26 cellular contexts compared by ENCODE assay signal in genomic region chr7:102120666-102121065, GRCh38.
DNase-seq lines count a peak whose midpoint lies in the region; ATAC-seq, FAIRE-seq and TF ChIP-seq lines count a peak whose summit lies in the region.
"Had no signal": no experiment of that assay in that cellular context is flagged by ENCODE, and none has a peak within 500 bp of the region (broad histone marks: within the 10 kb centered on the region; RNA-seq: fewer than 3 reads in every experiment).

No MANE protein-coding gene starts in this region.

- H3K36me3 Mint-ChIP-seq in activated T-cell treated with anti-CD3 and anti-CD28 coated beads, Interleukin-2, amount 50 U/mL, for 72 hours (ENCODE audit: insufficient read depth in 2 of 2), result peaks cover 0 to 4% of the 10 kb centered on the region in 2 donors
- H3K36me3 Mint-ChIP-seq in astrocyte (ENCODE audit: low read depth, unreplicated experiment), result peaks cover 3% of the 10 kb centered on the region

- ATAC-seq in activated T-cell treated with anti-CD3 and anti-CD28 coated beads, Interleukin-2, amount 50 U/mL, for 72 hours (replicated peaks in 1 of 2), result no peak
- ATAC-seq in stimulated activated naive CD8-positive, alpha-beta T cell treated with anti-CD3 and anti-CD28 coated beads, Interleukin-15, amount 100 ng/mL, for 72 hours, result no peak
- ATAC-seq in HG02938 (IDR thresholded peaks at IDR 0.05; ENCODE audit: unreplicated experiment) (no peak), HG03039 (IDR thresholded peaks at IDR 0.05; ENCODE audit: unreplicated experiment) (no peak)
- ATAC-seq: GM23338, Right ventricle myocardium inferior had no signal

- H3K4me3 ChIP-seq in astrocyte (ENCODE audit: insufficient read depth, low read depth, low read length) (no peak overlapping the region), osteoblast (ENCODE audit: insufficient read depth, low read length) (no peak overlapping the region)
- H3K4me3 ChIP-seq: GM23338, MG63, PC-9, SJSA1 had no signal

- no peak for DNase-seq in activated T-cell treated with anti-CD3 and anti-CD28 coated beads, Interleukin-2, amount 50 U/mL, for 72 hours
- DNase-seq in activated T-cell treated with anti-CD3 and anti-CD28 coated beads for 4 hours (no peak), astrocyte (ENCODE audit: low read depth) (no peak), osteoblast (ENCODE audit: insufficient read length, low spot score, missing footprints) (peak; percentile 10)
- no peak for DNase-seq in stimulated activated naive CD8-positive, alpha-beta T cell treated with anti-CD3 and anti-CD28 coated beads, Interleukin-15, amount 100 ng/mL, for 72 hours
- no peak for DNase-seq in activated effector memory CD4-positive, alpha-beta T cell treated with anti-CD3 and anti-CD28 coated beads, Interleukin-2, amount 50 U/mL, for 16 hours
- DNase-seq: ACHN; CD4-positive, CD25-positive, alpha-beta regulatory T cell; H9; HFFc6; KBM-7; MG63; NCI-H1105 treated with DMSO at 0.1 percent for 48 hours; NCI-H146; NCI-H1930; NCI-H446 treated with DMSO at 0.1 percent for 48 hours; NCI-H526; NCI-H82; PC-9 had no signal

- H3K36me3 ChIP-seq in astrocyte (ENCODE audit: insufficient read depth, low read length), result peaks cover 5% of the 10 kb centered on the region
- peaks cover 1% of the 10 kb centered on the region for H3K36me3 ChIP-seq in osteoblast (ENCODE audit: insufficient read depth, low read length)
- H3K36me3 ChIP-seq: MG63 had no signal

- H2AFZ ChIP-seq in astrocyte (ENCODE audit: low read depth, low read length) (no peak overlapping the region), osteoblast (ENCODE audit: low read length) (no peak overlapping the region)
- H2AFZ ChIP-seq: GM23338, PC-9 had no signal

- no peak for FAIRE-seq in astrocyte (lab: Jason Lieb, UNC)
- FAIRE-seq: D721Med had no signal

- H3K79me2 ChIP-seq in astrocyte (ENCODE audit: insufficient read depth, low read length) (no peaks in the 10 kb centered on the region), osteoblast (ENCODE audit: insufficient read depth, low read length) (no peaks in the 10 kb centered on the region)

- no peak for TF ChIP-seq CTCF in astrocyte (IDR thresholded peaks at IDR 0.05; ENCODE audit: insufficient read depth, low read depth, low read length)
- TF ChIP-seq CTCF in osteoblast (IDR thresholded peaks at IDR 0.05; ENCODE audit: extremely low read depth, low read depth, low read length), result no peak

- H3K27ac ChIP-seq in astrocyte (ENCODE audit: low read depth, low read length) (no peak overlapping the region), osteoblast (ENCODE audit: low read depth, low read length) (no peak overlapping the region)
- H3K27ac ChIP-seq: 22Rv1, PC-9, SJSA1 had no signal

- peak overlapping the region; percentile 47 for H3K27ac Mint-ChIP-seq in activated T-cell treated with anti-CD3 and anti-CD28 coated beads, Interleukin-2, amount 50 U/mL, for 72 hours
- peak overlapping the region; percentile 18 for H3K27ac Mint-ChIP-seq in astrocyte (ENCODE audit: unreplicated experiment)
- H3K27ac Mint-ChIP-seq in stimulated activated naive CD8-positive, alpha-beta T cell treated with anti-CD3 and anti-CD28 coated beads, Interleukin-15, amount 100 ng/mL, for 72 hours, result no peak overlapping the region

- no peaks in the 10 kb centered on the region for H3K27me3 ChIP-seq in astrocyte (ENCODE audit: insufficient read depth, low read length)
- H3K27me3 ChIP-seq in osteoblast (ENCODE audit: insufficient read depth, low read length), result no peaks in the 10 kb centered on the region
- H3K27me3 ChIP-seq: MG63, SJSA1 had no signal

- H3K4me1 ChIP-seq in astrocyte (ENCODE audit: insufficient read depth, low read length) (peaks cover 36% of the 10 kb centered on the region), osteoblast (ENCODE audit: insufficient read depth, low read length) (peaks cover 36% of the 10 kb centered on the region)

- H3K4me3 Mint-ChIP-seq in activated T-cell treated with anti-CD3 and anti-CD28 coated beads, Interleukin-2, amount 50 U/mL, for 72 hours, result no peak overlapping the region
- no peak overlapping the region for H3K4me3 Mint-ChIP-seq in astrocyte (ENCODE audit: unreplicated experiment)
- H3K4me3 Mint-ChIP-seq in stimulated activated naive CD8-positive, alpha-beta T cell treated with anti-CD3 and anti-CD28 coated beads, Interleukin-15, amount 100 ng/mL, for 72 hours, result no peak overlapping the region
- H3K4me3 Mint-ChIP-seq: CD4-positive, CD25-positive, alpha-beta regulatory T cell; GM23338; H9; HFFc6 had no signal

- no peaks in the 10 kb centered on the region for H3K27me3 Mint-ChIP-seq in activated T-cell treated with anti-CD3 and anti-CD28 coated beads, Interleukin-2, amount 50 U/mL, for 72 hours (ENCODE audit: low read depth)
- no peaks in the 10 kb centered on the region for H3K27me3 Mint-ChIP-seq in astrocyte (ENCODE audit: low read depth, unreplicated experiment)
- H3K27me3 Mint-ChIP-seq in stimulated activated naive CD8-positive, alpha-beta T cell treated with anti-CD3 and anti-CD28 coated beads, Interleukin-15, amount 100 ng/mL, for 72 hours, result no peaks in the 10 kb centered on the region
- H3K27me3 Mint-ChIP-seq: CD4-positive, CD25-positive, alpha-beta regulatory T cell had no signal

- H3K4me2 ChIP-seq in astrocyte (ENCODE audit: low read length), result no peak overlapping the region
- H3K4me2 ChIP-seq in osteoblast (ENCODE audit: insufficient read depth, low read length), result no peak overlapping the region
- H3K4me2 ChIP-seq: GM23338 had no signal

- H3K9me3 ChIP-seq in astrocyte (ENCODE audit: insufficient read depth, low read depth, low read length), result no peaks in the 10 kb centered on the region
- no peaks in the 10 kb centered on the region for H3K9me3 ChIP-seq in osteoblast (ENCODE audit: low read depth, low read length)
- H3K9me3 ChIP-seq: MG63, SJSA1 had no signal

- no peak overlapping the region for H3K9ac ChIP-seq in astrocyte (ENCODE audit: low read length)

- H4K20me1 ChIP-seq in astrocyte (ENCODE audit: insufficient read depth, low read length), result no peaks in the 10 kb centered on the region
- H4K20me1 ChIP-seq in osteoblast (ENCODE audit: insufficient read depth, low read length), result no peaks in the 10 kb centered on the region

- peaks cover 14% of the 10 kb centered on the region for H3K4me1 Mint-ChIP-seq in activated T-cell treated with anti-CD3 and anti-CD28 coated beads, Interleukin-2, amount 50 U/mL, for 72 hours (ENCODE audit: low read depth)
- peaks cover 46% of the 10 kb centered on the region for H3K4me1 Mint-ChIP-seq in astrocyte (ENCODE audit: low read depth, unreplicated experiment)
- peaks cover 12% of the 10 kb centered on the region for H3K4me1 Mint-ChIP-seq in stimulated activated naive CD8-positive, alpha-beta T cell treated with anti-CD3 and anti-CD28 coated beads, Interleukin-15, amount 100 ng/mL, for 72 hours

- H3K9me3 Mint-ChIP-seq in activated T-cell treated with anti-CD3 and anti-CD28 coated beads, Interleukin-2, amount 50 U/mL, for 72 hours, result no peaks in the 10 kb centered on the region
- H3K9me3 Mint-ChIP-seq in astrocyte (ENCODE audit: unreplicated experiment), result no peaks in the 10 kb centered on the region
- H3K9me3 Mint-ChIP-seq in stimulated activated naive CD8-positive, alpha-beta T cell treated with anti-CD3 and anti-CD28 coated beads, Interleukin-15, amount 100 ng/mL, for 72 hours, result no peaks in the 10 kb centered on the region
- H3K9me3 Mint-ChIP-seq: GM23338, H9, HFFc6 had no signal

Comparison
In these comparisons a context has a peak if more than half of its experiments do, and no peak if none do; other contexts are left out.
1. H3K27ac Mint-ChIP-seq: peak in activated T-cell treated with anti-CD3 and anti-CD28 coated beads, Interleukin-2, amount 50 U/mL, for 72 hours (single experiment) and astrocyte (single experiment); none in stimulated activated naive CD8-positive, alpha-beta T cell treated with anti-CD3 and anti-CD28 coated beads, Interleukin-15, amount 100 ng/mL, for 72 hours (0 of 2).